ENCODE assay signal across 22 cellular contexts in the genomic region with DNA sequence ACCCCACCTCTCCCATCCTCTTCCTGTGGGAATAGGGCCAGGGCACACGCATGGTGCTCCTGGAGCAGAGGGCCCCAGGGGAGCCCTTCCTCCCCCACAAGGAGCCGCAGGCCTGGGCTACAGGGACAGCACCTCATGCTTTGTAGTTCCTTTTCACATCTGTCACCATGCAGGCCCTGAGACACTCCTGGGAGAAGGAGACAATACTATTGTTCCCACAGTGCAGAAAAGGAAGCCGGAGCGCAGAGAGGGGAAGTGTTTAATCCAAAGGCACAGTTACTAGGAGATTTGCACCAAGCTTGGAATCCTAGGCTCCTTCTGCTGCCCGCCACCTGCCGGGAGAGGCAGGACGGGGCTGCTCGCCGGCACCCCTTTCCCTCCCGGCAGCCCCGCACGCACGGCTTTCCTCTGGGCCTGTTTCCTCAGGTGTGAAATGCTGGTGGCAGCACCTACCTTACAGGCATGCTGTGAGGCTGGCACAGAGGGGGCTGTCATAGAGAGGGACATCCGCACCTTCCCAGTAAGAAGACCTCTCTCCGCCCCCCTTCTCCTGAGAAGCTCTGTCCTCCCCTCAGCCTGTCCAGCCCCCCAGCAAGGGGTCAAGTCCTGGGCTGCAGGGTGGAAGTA.
A peak's percentile ranks its signal among the peaks of the same experiment; 100 is the strongest.
DNase-seq lines count a peak whose midpoint lies in the region; ATAC-seq and TF ChIP-seq lines count a peak whose summit lies in the region.
"Had no signal": no experiment of that assay in that cellular context is flagged by ENCODE, and none has a peak within 500 bp of the region (broad histone marks: within the 10 kb centered on the region; RNA-seq: fewer than 3 reads in every experiment).

No MANE protein-coding gene starts in this region.

- H3K79me1 ChIP-seq in neuronal stem cell (ENCODE audit: low read depth, low read length), result no peaks in the 10 kb centered on the region

- no CpG with 5 or more reads among the region's 15 CpGs for WGBS in neuronal stem cell (ENCODE audit: extremely low coverage in 2 of 2, insufficient read length in 2 of 2, insufficient replicate concordance in 1 of 2), 2 donors

- H3K4me3 Mint-ChIP-seq in GM23338, result no peak overlapping the region
- H3K4me3 Mint-ChIP-seq: activated CD4-positive, alpha-beta T cell treated with anti-CD3 and anti-CD28 coated beads for 36 hours; activated T-helper 1 cell treated with anti-CD3 and anti-CD28 coated beads, Interleukin-12 subunit alpha, Interleukin-12 subunit beta, Interleukin-2, Interleukin-4 antibody, amounts not matched to agents 30 ng/mL and 10 ng/mL and 1 ng/mL, durations not matched to agents 14 hours and 24 hours and 36 hours; memory B cell; naive thymus-derived CD4-positive, alpha-beta T cell had no signal

- H4K91ac ChIP-seq in neuronal stem cell (ENCODE audit: low read depth, low read length, poor library complexity), result no peak overlapping the region

- H3K27ac ChIP-seq in GM23338 (ENCODE audit: low read depth) (no peak overlapping the region), neuronal stem cell (replicated peaks; ENCODE audit: low read length) (no peak overlapping the region)
- H3K27ac ChIP-seq: RWPE1, upper lobe of left lung had no signal

- no peak overlapping the region for H3K14ac ChIP-seq in neuronal stem cell (ENCODE audit: low read length)

- no peak overlapping the region for H4K8ac ChIP-seq in neuronal stem cell (ENCODE audit: low read depth, low read length)

- no peak overlapping the region for H2BK120ac ChIP-seq in neuronal stem cell (ENCODE audit: low read depth, low read length)

- peak overlapping the region; percentile 35 for H2BK5ac ChIP-seq in neuronal stem cell (ENCODE audit: low read length)

- peaks cover 12% of the 10 kb centered on the region for H3K27me3 Mint-ChIP-seq in GM23338 (ENCODE audit: insufficient read depth, low read depth, poor library complexity)
- H3K27me3 Mint-ChIP-seq: activated CD4-positive, alpha-beta T cell treated with anti-CD3 and anti-CD28 coated beads for 36 hours; memory B cell had no signal

- peak overlapping the region; percentile 52; the same call in 1 of the 2 replicates for H2AFZ ChIP-seq in GM23338
- no peak overlapping the region for H2AFZ ChIP-seq in neuronal stem cell (ENCODE audit: low read length)

- H2AK5ac ChIP-seq in neuronal stem cell (ENCODE audit: low read depth, low read length), result peak overlapping the region; percentile 49

- no peak overlapping the region for H3K9ac ChIP-seq in neuronal stem cell (ENCODE audit: low read depth, low read length, poor library complexity)

- H3K9me3 ChIP-seq in neuronal stem cell (replicated peaks in 1 of 2; ENCODE audit: control insufficient read depth in 2 of 2, insufficient read depth in 1 of 2, low read depth in 1 of 2, low read length in 2 of 2), result no peaks in the 10 kb centered on the region
- H3K9me3 ChIP-seq: upper lobe of left lung had no signal

- no peak overlapping the region for H2BK15ac ChIP-seq in neuronal stem cell (ENCODE audit: low read length)

- no peaks in the 10 kb centered on the region for H4K20me1 ChIP-seq in GM23338 (replicated peaks; ENCODE audit: insufficient read depth)

- H3K4me3 ChIP-seq in GM23338, result no peak overlapping the region
- H3K4me3 ChIP-seq in neuronal stem cell (ENCODE audit: low read length in 2 of 2), result no peak overlapping the region
- H3K4me3 ChIP-seq: dorsolateral prefrontal cortex, upper lobe of left lung had no signal

- H3K36me3 ChIP-seq in GM23338 (ENCODE audit: insufficient read depth) (no peaks in the 10 kb centered on the region), neuronal stem cell (replicated peaks in 1 of 2; ENCODE audit: control insufficient read depth in 2 of 2, insufficient read depth in 2 of 2, low read length in 2 of 2) (no peaks in the 10 kb centered on the region)
- H3K36me3 ChIP-seq: upper lobe of left lung had no signal

- H2BK12ac ChIP-seq in neuronal stem cell (ENCODE audit: low read length), result no peak overlapping the region

- H3K9me2 ChIP-seq in GM23338 (ENCODE audit: insufficient read depth), result no peaks in the 10 kb centered on the region

- no peak overlapping the region for H3K4me2 ChIP-seq in GM23338
- H3K4me2 ChIP-seq in neuronal stem cell (ENCODE audit: insufficient read depth, low read length, poor library complexity, severe bottlenecking), result no peak overlapping the region

- no peaks in the 10 kb centered on the region for H3F3A ChIP-seq in GM23338 (replicated peaks; ENCODE audit: low read depth)

- H3K36me3 Mint-ChIP-seq in GM23338 (ENCODE audit: low read depth), result no peaks in the 10 kb centered on the region; the same call in 2 of the 3 replicates
- H3K36me3 Mint-ChIP-seq: memory B cell; naive thymus-derived CD4-positive, alpha-beta T cell had no signal

- H3K4ac ChIP-seq in neuronal stem cell (ENCODE audit: low read length), result no peak overlapping the region

- ATAC-seq in GM23338, result peak; percentile 6; the same call in 1 of the 3 replicates
- ATAC-seq: activated CD4-positive, alpha-beta T cell treated with anti-CD3 and anti-CD28 coated beads for 36 hours; naive thymus-derived CD4-positive, alpha-beta T cell had no signal

- H3K27ac Mint-ChIP-seq in GM23338, result 0 out of 2 replicates have a peak overlapping the region, but pooled peaks have one; percentile 28
- H3K27ac Mint-ChIP-seq: activated CD4-positive, alpha-beta T cell treated with anti-CD3 and anti-CD28 coated beads for 36 hours; activated T-helper 1 cell treated with anti-CD3 and anti-CD28 coated beads, Interleukin-12 subunit alpha, Interleukin-12 subunit beta, Interleukin-2, Interleukin-4 antibody, amounts not matched to agents 30 ng/mL and 10 ng/mL and 1 ng/mL, durations not matched to agents 14 hours and 24 hours and 36 hours; memory B cell had no signal

- H3K23ac ChIP-seq in neuronal stem cell (ENCODE audit: low read depth, low read length, poor library complexity), result no peak overlapping the region

- no peaks in the 10 kb centered on the region; the same call in 2 of the 3 replicates for H3K9me3 Mint-ChIP-seq in GM23338
- H3K9me3 Mint-ChIP-seq: activated T-helper 1 cell treated with anti-CD3 and anti-CD28 coated beads, Interleukin-12 subunit alpha, Interleukin-12 subunit beta, Interleukin-2, Interleukin-4 antibody, amounts not matched to agents 30 ng/mL and 10 ng/mL and 1 ng/mL, durations not matched to agents 14 hours and 24 hours and 36 hours; memory B cell had no signal

- DNase-seq in GM23338 (ENCODE audit: low spot score), result peak; percentile 30
- DNase-seq in NCI-H2171 treated with DMSO at 0.1 percent for 48 hours (lab: John Stamatoyannopoulos, UW), result peak; percentile 63
- DNase-seq in glomerular endothelial cell (ENCODE audit: extremely low read depth, low read depth, low spot score), result peak; percentile 22
- no peak for DNase-seq in neuronal stem cell (ENCODE audit: low spot score)
- no peak for DNase-seq in NCI-H2196 treated with DMSO at 0.1 percent for 48 hours (lab: John Stamatoyannopoulos, UW; ENCODE audit: unreplicated experiment)
- DNase-seq in NCI-H510A (lab: John Stamatoyannopoulos, UW), result no peak
- no peak for DNase-seq in NCI-H774 (lab: John Stamatoyannopoulos, UW)
- DNase-seq: activated CD4-positive, alpha-beta T cell treated with anti-CD3 and anti-CD28 coated beads for 36 hours; EL; foreskin fibroblast; Kasumi-1; naive thymus-derived CD4-positive, alpha-beta T cell; NCI-H187; NCI-H446 treated with DMSO at 0.1 percent for 48 hours; small intestine; stimulated activated CD4-positive, alpha-beta T cell treated with anti-CD3 and anti-CD28 coated beads, Interleukin-4, amount 100 ng/mL, for 1 hour; T1000 had no signal

- H3K4me1 ChIP-seq in GM23338 (ENCODE audit: insufficient read depth) (peaks cover 11% of the 10 kb centered on the region), neuronal stem cell (ENCODE audit: control insufficient read depth in 2 of 2, insufficient read depth in 1 of 2, low read depth in 1 of 2, low read length in 2 of 2) (peaks cover 20 to 23% of the 10 kb centered on the region in 2 donors)

- no peaks in the 10 kb centered on the region for H3K27me3 ChIP-seq in GM23338 (ENCODE audit: insufficient read depth)
- H3K27me3 ChIP-seq in neuronal stem cell (ENCODE audit: control insufficient read depth in 3 of 3, insufficient read depth in 3 of 3, low read depth in 1 of 3, low read length in 3 of 3), result peaks cover 0 to 20% (median 0%) of the 10 kb centered on the region in 3 experiments
- H3K27me3 ChIP-seq: dorsolateral prefrontal cortex, upper lobe of left lung had no signal

- peaks cover 27% of the 10 kb centered on the region for H3K4me1 Mint-ChIP-seq in GM23338
- H3K4me1 Mint-ChIP-seq: activated CD4-positive, alpha-beta T cell treated with anti-CD3 and anti-CD28 coated beads for 36 hours; memory B cell had no signal

- TF ChIP-seq CTCF in GM23338 (conservative IDR thresholded peaks at IDR 0.05; ENCODE audit: low read depth in 2 of 2), result 0 out of 4 replicates have a peak, but pooled peaks of 1 of the 2 experiments have one; percentile 13

- peak overlapping the region; percentile 39 for H3K18ac ChIP-seq in neuronal stem cell (ENCODE audit: low read length)

- no peaks in the 10 kb centered on the region for H3K79me2 ChIP-seq in GM23338 (replicated peaks; ENCODE audit: insufficient read depth)

TF ChIP-seq in GM23338, 12 proteins besides CTCF, POLR2A, EP300 and RAD21 (continues in another document):
- TF ChIP-seq CREB1 (CRISPR knock-in tag; IDR thresholded peaks at IDR 0.05; ENCODE audit: low read depth) (no peak), EZH2 (IDR thresholded peaks at IDR 0.05; ENCODE audit: low read depth, unreplicated experiment) (no peak), ZNF114 (CRISPR knock-in tag; IDR thresholded peaks at IDR 0.05) (no peak), NANOG (IDR thresholded peaks at IDR 0.05; ENCODE audit: borderline replicate concordance) (no peak), ZNF331 (CRISPR knock-in tag; IDR thresholded peaks at IDR 0.05; ENCODE audit: low read depth) (no peak), EZH2phosphoT487 (IDR thresholded peaks at IDR 0.05; ENCODE audit: unreplicated experiment) (no peak), POLR2AphosphoS5 (IDR thresholded peaks at IDR 0.05; ENCODE audit: low read depth) (no peak)

Comparison
In these comparisons a context has a peak if more than half of its experiments do, and no peak if none do; other contexts are left out.
1. DNase-seq: peak in GM23338 (single experiment), NCI-H2171 treated with DMSO at 0.1 percent for 48 hours (single experiment) and glomerular endothelial cell (single experiment); none in neuronal stem cell (single experiment), NCI-H2196 treated with DMSO at 0.1 percent for 48 hours (single experiment), NCI-H510A (single experiment) and NCI-H774 (single experiment).